Comparison of ENCODE assay signal across 15 cellular contexts in genomic region chr5:170865622-170866021, GRCh38.
DNase-seq lines count a peak whose midpoint lies in the region; ATAC-seq and FAIRE-seq lines count a peak whose summit lies in the region.
"Had no signal": no experiment of that assay in that cellular context is flagged by ENCODE, and none has a peak within 500 bp of the region (broad histone marks: within the 10 kb centered on the region; RNA-seq: fewer than 3 reads in every experiment).

No MANE protein-coding gene starts in this region.

- FAIRE-seq in urothelium cell line (lab: Jason Lieb, UNC) = no peak
- FAIRE-seq: kidney had no signal

- peak; percentile 85 for ATAC-seq in GM18508 (IDR thresholded peaks at IDR 0.05; ENCODE audit: insufficient read depth, unreplicated experiment)
- ATAC-seq in GM19467 (IDR thresholded peaks at IDR 0.05; ENCODE audit: unreplicated experiment) = peak; percentile 82
- peak; percentile 87 for ATAC-seq in HG02938 (IDR thresholded peaks at IDR 0.05; ENCODE audit: unreplicated experiment)
- peak; percentile 72 for ATAC-seq in HG03565 (IDR thresholded peaks at IDR 0.05; ENCODE audit: unreplicated experiment)
- no peak for ATAC-seq in HG03457 (IDR thresholded peaks at IDR 0.05; ENCODE audit: unreplicated experiment)

- DNase-seq in activated CD4-positive, alpha-beta T cell treated with anti-CD3 and anti-CD28 coated beads for 4 hours = no peak
- DNase-seq in urothelium cell line (ENCODE audit: low spot score) = no peak
- DNase-seq in dedifferentiated amniotic fluid mesenchymal stem cell (ENCODE audit: extremely low spot score) = no peak
- DNase-seq: activated naive CD8-positive, alpha-beta T cell treated with anti-CD3 and anti-CD28 coated beads for 36 hours; H7; KG1; kidney; NCI-H1105; SHP77 treated with DMSO at 0.1 percent for 48 hours; stimulated activated CD4-positive, alpha-beta T cell treated with anti-CD3 and anti-CD28 coated beads, Interleukin-1b, Interleukin-23, amount 100 ng/mL, for 48 hours had no signal
